Comparison of ENCODE assay signal across 22 cellular contexts in the genomic region with DNA sequence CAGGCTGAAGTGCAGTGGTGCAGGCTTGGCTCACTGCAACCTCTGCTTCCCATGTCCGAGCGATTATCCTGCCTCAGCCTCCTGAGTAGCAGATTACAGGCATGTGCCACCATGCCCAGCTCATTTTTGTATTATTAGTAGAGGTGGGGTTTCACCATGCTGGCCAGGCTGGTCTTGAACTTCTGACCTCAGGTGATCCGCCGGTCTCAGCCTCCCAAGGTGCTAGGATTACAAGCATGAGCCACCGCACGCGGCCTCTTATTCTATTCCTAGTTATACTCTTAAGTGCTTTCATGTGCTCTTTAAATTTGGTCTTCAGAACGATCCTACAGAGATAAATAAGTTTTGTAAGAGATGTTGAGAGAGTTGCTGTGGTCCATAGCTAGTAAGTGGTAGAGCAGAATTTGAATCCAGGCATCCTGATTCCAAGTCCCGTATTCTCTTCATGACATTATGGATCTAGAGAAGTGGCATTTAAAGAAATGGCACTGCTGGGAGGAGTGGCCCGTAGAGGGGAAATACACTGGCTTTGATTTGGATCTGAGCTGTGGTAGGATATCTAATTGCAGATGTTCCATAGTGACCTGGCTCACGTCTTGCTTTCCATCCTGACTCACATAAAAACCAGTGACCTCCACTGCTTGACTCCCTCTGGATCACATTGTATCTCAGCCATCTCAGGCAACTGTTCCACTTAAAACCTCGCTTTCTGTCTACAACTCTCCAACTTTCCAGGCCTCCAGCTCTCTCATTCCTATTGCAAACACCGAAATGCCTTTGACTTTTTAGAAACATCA. TPM values are rescaled to one million over a fixed set of nuclear protein-coding genes. Genes with fewer than 3 reads are reported as not detected.
"Had no signal": no experiment of that assay in that cellular context is flagged by ENCODE, and none has a peak within 500 bp of the region (broad histone marks: within the 10 kb centered on the region; RNA-seq: fewer than 3 reads in every experiment).

No MANE protein-coding gene starts in this region.

- H3K4me3 Mint-ChIP-seq: central memory CD8-positive, alpha-beta T cell; immature natural killer cell; natural killer cell treated with Interleukin-12 subunit alpha and Interleukin-12 subunit beta and Interleukin-15 and Interleukin-18, amount 100 ng/mL, for 72 hours; stimulated activated effector memory CD8-positive, alpha-beta T cell treated with anti-CD3 and anti-CD28 coated beads, Interleukin-12 subunit alpha, Interleukin-12 subunit beta, amount 100 ng/mL, for 72 hours had no signal

- H3K9me3 ChIP-seq: sigmoid colon, testis, tibial nerve, upper lobe of right lung had no signal

- H3K36me3 Mint-ChIP-seq: natural killer cell treated with Interleukin-12 subunit alpha and Interleukin-12 subunit beta and Interleukin-15 and Interleukin-18, amount 100 ng/mL, for 72 hours; stimulated activated effector memory CD8-positive, alpha-beta T cell treated with anti-CD3 and anti-CD28 coated beads, Interleukin-12 subunit alpha, Interleukin-12 subunit beta, amount 100 ng/mL, for 72 hours had no signal

- H3K4me3 ChIP-seq: lung, sigmoid colon, smooth muscle cell, testis, tibial nerve, upper lobe of right lung had no signal

- H3K4me1 ChIP-seq: sigmoid colon, upper lobe of right lung had no signal

- H3K4me1 Mint-ChIP-seq: central memory CD8-positive, alpha-beta T cell; immature natural killer cell had no signal

- H3K27ac ChIP-seq: sigmoid colon, testis, upper lobe of right lung had no signal

- H3K27me3 ChIP-seq: sigmoid colon, testis, tibial nerve, upper lobe of right lung had no signal

- ATAC-seq: esophagus mucosa; left cardiac atrium; left ventricle myocardium superior; natural killer cell treated with Interleukin-12 subunit alpha and Interleukin-12 subunit beta and Interleukin-15 and Interleukin-18, amount 100 ng/mL, for 72 hours; stimulated activated effector memory CD8-positive, alpha-beta T cell treated with anti-CD3 and anti-CD28 coated beads, Interleukin-12 subunit alpha, Interleukin-12 subunit beta, amount 100 ng/mL, for 72 hours; stimulated activated naive CD8-positive, alpha-beta T cell treated with anti-CD3 and anti-CD28 coated beads, Interleukin-15, Interleukin-2, amounts not matched to agents 100 U/mL and 50 U/mL, for 24 hours; upper lobe of right lung had no signal

- H3K27ac Mint-ChIP-seq: immature natural killer cell; natural killer cell treated with Interleukin-12 subunit alpha and Interleukin-12 subunit beta and Interleukin-15 and Interleukin-18, amount 100 ng/mL, for 72 hours; stimulated activated effector memory CD8-positive, alpha-beta T cell treated with anti-CD3 and anti-CD28 coated beads, Interleukin-12 subunit alpha, Interleukin-12 subunit beta, amount 100 ng/mL, for 72 hours had no signal

- H3K36me3 ChIP-seq: sigmoid colon, tibial nerve, upper lobe of right lung had no signal

- DNase-seq: cortex of kidney; effector memory CD4-positive, alpha-beta T cell; foreskin fibroblast; immature natural killer cell; left cardiac atrium; left ventricle myocardium superior; mesenchymal stem cell; midbrain; sigmoid colon; stimulated activated CD4-positive, alpha-beta T cell treated with anti-CD3 and anti-CD28 coated beads, Interleukin-4, amount 100 ng/mL, for 1 hour; stimulated activated CD8-positive, alpha-beta memory T cell treated with anti-CD3 and anti-CD28 coated beads, Interleukin-4, amount 100 ng/mL, for 48 hours; stimulated activated naive CD8-positive, alpha-beta T cell treated with anti-CD3 and anti-CD28 coated beads, Interleukin-15, Interleukin-2, amounts not matched to agents 100 U/mL and 50 U/mL, for 24 hours; testis; upper lobe of right lung had no signal

RNA-seq across cellular contexts. Expression of gene MRO, which starts 36.4 kb away (rescaled TPM):
- total RNA-seq: esophagus mucosa; natural killer cell treated with Interleukin-12 subunit alpha and Interleukin-12 subunit beta and Interleukin-15 and Interleukin-18, amount 100 ng/mL, for 72 hours; pulmonary artery endothelial cell; smooth muscle cell had no signal
